8 cellular contexts compared by ENCODE assay signal in genomic region chrX:11758400-11759171, GRCh38. TPM values are rescaled to one million over a fixed set of nuclear protein-coding genes. Genes with fewer than 3 reads are reported as not detected.
A peak's percentile ranks its signal among the peaks of the same experiment; 100 is the strongest.
DNase-seq lines count a peak whose midpoint lies in the region; ATAC-seq and TF ChIP-seq lines count a peak whose summit lies in the region.

No MANE protein-coding gene starts in this region.

- H3K4me2 ChIP-seq in OCI-LY7 (ENCODE audit: low read length), result peak overlapping the region; percentile 98

- H3K4me3 ChIP-seq in HUES6 (ENCODE audit: low read depth, low read length) (peak overlapping the region; percentile 96), OCI-LY7 (ENCODE audit: low read depth, low read length, poor library complexity, severe bottlenecking) (peak overlapping the region; percentile 95), muscle layer of duodenum (ENCODE audit: low read depth in 1 of 2, low read length in 2 of 2) (peak overlapping the region; percentile 75 to 87)

- no peaks in the 10 kb centered on the region for H3K9me2 ChIP-seq in OCI-LY7 (ENCODE audit: insufficient read depth, low read length)

- 0 out of 2 replicates have a peak overlapping the region, but pooled peaks have one; percentile 32 for H3K27ac ChIP-seq in HUES6 (ENCODE audit: low read depth, low read length)
- H3K27ac ChIP-seq in OCI-LY7 (ENCODE audit: low read depth, low read length, poor library complexity, severe bottlenecking), result peak overlapping the region; percentile 99
- H3K27ac ChIP-seq in muscle layer of duodenum (ENCODE audit: low read length), result peak overlapping the region; percentile 91

- POLR2A ChIA-PET in OCI-LY7 (lab: Charles Lee), result interaction anchor here (0.6 to 2.2 kb wide), 4 partner anchors 9 to 67 kb away, joined by 3 to 5 read pairs (median 4); no protein-coding TSS in a partner anchor

- no peaks in the 10 kb centered on the region for H3K27me3 Mint-ChIP-seq in activated T-cell treated with anti-CD3 and anti-CD28 coated beads, Interleukin-2, amount 50 U/mL, for 4 hours (ENCODE audit: low read depth)

- peak; percentile 35 for ATAC-seq in GM21360 (IDR thresholded peaks at IDR 0.05; ENCODE audit: unreplicated experiment)
- ATAC-seq in activated T-cell treated with anti-CD3 and anti-CD28 coated beads, Interleukin-2, amount 50 U/mL, for 4 hours, result peak; percentile 53 to 64
- peak; percentile 92 for ATAC-seq in esophagus mucosa

- peaks cover 23% of the 10 kb centered on the region; the same call in 1 of the 2 replicates for H3K79me2 ChIP-seq in OCI-LY7 (ENCODE audit: insufficient read depth, low read depth, low read length)

- H3K36me3 Mint-ChIP-seq in activated T-cell treated with anti-CD3 and anti-CD28 coated beads, Interleukin-2, amount 50 U/mL, for 4 hours (ENCODE audit: insufficient read depth), result peaks cover 17% of the 10 kb centered on the region

- no peaks in the 10 kb centered on the region for H3K9me3 Mint-ChIP-seq in activated T-cell treated with anti-CD3 and anti-CD28 coated beads, Interleukin-2, amount 50 U/mL, for 4 hours

- peak overlapping the region; percentile 98 for H3K4me3 Mint-ChIP-seq in activated T-cell treated with anti-CD3 and anti-CD28 coated beads, Interleukin-2, amount 50 U/mL, for 4 hours

- H3K27me3 ChIP-seq in HUES6 (ENCODE audit: control insufficient read depth, insufficient read depth, low read length) (peaks cover 23% of the 10 kb centered on the region), muscle layer of duodenum (ENCODE audit: low read depth, low read length) (no peaks in the 10 kb centered on the region)

- no TSS peak for BruUV-seq in OCI-LY7 (replicated peaks; lab: Mats Ljungman, UMichigan)

- H3K36me3 ChIP-seq in HUES6 (ENCODE audit: control insufficient read depth, insufficient read depth, low read length) (peaks cover 29% of the 10 kb centered on the region), OCI-LY7 (ENCODE audit: insufficient read depth, low read length) (peaks cover 26% of the 10 kb centered on the region), muscle layer of duodenum (ENCODE audit: control insufficient read depth in 1 of 2, insufficient read depth in 2 of 2, low read length in 2 of 2) (peaks cover 0 to 15% of the 10 kb centered on the region in 2 donors)

- H3K9me3 ChIP-seq in HUES6 (ENCODE audit: control insufficient read depth, insufficient read depth, low read depth, low read length) (no peaks in the 10 kb centered on the region), OCI-LY7 (ENCODE audit: low read length) (no peaks in the 10 kb centered on the region), muscle layer of duodenum (ENCODE audit: control insufficient read depth in 1 of 2, low read length in 2 of 2) (no peaks in the 10 kb centered on the region)

- intact Hi-C loops in OCI-LY7 (cut with micrococcal nuclease; ENCODE audit: unreplicated experiment), result loop anchor here (1.0 to 5.0 kb wide), 2 partner anchors 396 to 647 kb away; partner anchors contain the start of gene HCCS

- peaks cover 29% of the 10 kb centered on the region for H3K4me1 Mint-ChIP-seq in activated T-cell treated with anti-CD3 and anti-CD28 coated beads, Interleukin-2, amount 50 U/mL, for 4 hours (ENCODE audit: low read depth)

- CTCF ChIA-PET in OCI-LY7 (lab: Charles Lee; ENCODE audit: unreplicated experiment), result no interaction called here

- H2AFZ ChIP-seq in OCI-LY7 (ENCODE audit: low read length), result peak overlapping the region; percentile 61; the same call in 1 of the 2 replicates

- TF ChIP-seq CTCF in OCI-LY7 (conservative IDR thresholded peaks at IDR 0.05; ENCODE audit: low read length), result peak; percentile 68

- H3K4me1 ChIP-seq in HUES6 (ENCODE audit: control insufficient read depth, insufficient read depth, low read length), result peaks cover 15% of the 10 kb centered on the region; the same call in 1 of the 2 replicates
- peaks cover 20% of the 10 kb centered on the region for H3K4me1 ChIP-seq in OCI-LY7 (ENCODE audit: insufficient read depth, low read length, poor library complexity, severe bottlenecking)
- H3K4me1 ChIP-seq in muscle layer of duodenum (ENCODE audit: control insufficient read depth in 1 of 2, insufficient read depth in 2 of 2, low read length in 2 of 2), result peaks cover 0 to 10% of the 10 kb centered on the region in 2 donors

- no peaks in the 10 kb centered on the region for H4K20me1 ChIP-seq in OCI-LY7 (ENCODE audit: insufficient read depth, low read length)

- peak; percentile 76 for DNase-seq in COLO829 (ENCODE audit: low spot score)
- peak; percentile 85 for DNase-seq in OCI-LY7 (ENCODE audit: low spot score)
- DNase-seq in activated T-cell treated with anti-CD3 and anti-CD28 coated beads, Interleukin-2, amount 50 U/mL, for 4 hours, result peak; percentile 85
- peak; percentile 68 to 72 for DNase-seq in stimulated activated CD8-positive, alpha-beta memory T cell treated with anti-CD3 and anti-CD28 coated beads, Interleukin-7, amount 100 ng/mL, for 1 hour (ENCODE audit: low read depth in 2 of 2)

- H3K9ac ChIP-seq in HUES6 (ENCODE audit: low read length), result peak overlapping the region; percentile 86

RNA-seq across cellular contexts. Expression of gene MSL3, which starts 0.5 kb away (rescaled TPM):
- 29.4 and 40.7 TPM in 2 replicates for total RNA-seq in OCI-LY7 (2014; rRNA removed; shearing (Covaris generic))
- total RNA-seq in OCI-LY7 (2022) (42.5 and 47.7 TPM in 2 replicates), esophagus mucosa (16.0 TPM)
- total RNA-seq in activated T-cell treated with anti-CD3 and anti-CD28 coated beads, Interleukin-2, amount 50 U/mL, for 4 hours, result 10 to 100 TPM; 37.5 to 41.2 (median 38.3) TPM

Comparison
In these comparisons a context has a peak if more than half of its experiments do, and no peak if none do; other contexts are left out.
1. Peak in every context shown above with its lines: DNase-seq, ATAC-seq, H3K4me3 ChIP-seq and H3K27ac ChIP-seq.
2. ATAC-seq: peak in every context shown above with its lines; median percentile 92 in esophagus mucosa; 58 in activated T-cell treated with anti-CD3 and anti-CD28 coated beads, Interleukin-2, amount 50 U/mL, for 4 hours; 35 in GM21360.
3. H3K27ac ChIP-seq: peak in every context shown above with its lines; median percentile 99 in OCI-LY7; 91 in muscle layer of duodenum; 32 in HUES6.